8 cellular contexts compared by ENCODE assay signal in the genomic region with DNA sequence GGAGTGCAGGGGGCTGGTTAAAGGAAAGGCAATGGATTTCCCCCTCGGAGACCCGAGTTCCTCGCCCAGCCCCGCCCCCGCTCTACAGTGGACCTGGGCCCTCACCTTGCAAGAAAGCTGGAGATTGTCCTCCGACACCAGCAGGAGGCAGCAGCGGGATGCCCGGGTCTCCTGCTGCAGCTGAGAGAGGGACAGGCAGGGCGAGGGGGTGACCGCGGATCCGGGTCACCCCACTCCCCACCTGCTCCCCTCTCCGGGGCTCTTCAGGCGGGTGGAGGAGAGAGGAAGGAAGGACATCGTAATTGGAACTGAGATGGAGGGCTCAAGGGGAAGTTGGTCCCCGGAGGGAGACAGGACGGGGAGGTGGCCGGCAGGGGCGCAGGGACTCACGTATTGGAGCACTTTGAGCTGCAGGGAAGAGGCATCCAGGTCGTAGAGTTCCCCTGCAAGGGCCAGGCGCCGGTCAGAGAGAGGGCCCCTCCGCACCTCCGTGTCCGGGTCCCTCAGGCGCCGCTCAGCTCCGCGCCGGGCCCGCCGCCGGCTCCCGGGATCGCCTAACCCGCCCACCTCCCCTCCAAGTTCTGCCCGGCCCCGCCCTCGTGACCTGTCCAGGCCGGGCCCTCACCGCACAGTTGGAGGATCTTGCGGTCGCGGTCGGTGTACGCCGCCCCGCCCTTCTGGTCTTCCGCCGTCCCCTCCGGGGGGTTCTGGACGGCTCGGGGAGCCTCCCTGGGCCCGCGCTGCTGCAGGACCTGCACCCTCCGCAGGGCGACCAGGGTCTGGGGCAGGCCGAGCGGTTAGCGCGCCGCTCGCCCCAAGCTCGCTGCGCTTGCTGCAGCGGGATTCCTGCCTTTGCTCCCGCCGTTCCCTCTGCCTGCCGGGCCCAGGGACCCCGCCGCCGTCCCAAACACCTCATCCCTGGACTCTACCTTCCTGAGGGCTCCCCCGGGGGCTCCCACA.
DNase-seq lines count a peak whose midpoint lies in the region; ATAC-seq and TF ChIP-seq lines count a peak whose summit lies in the region.

No MANE protein-coding gene starts in this region.

- H3K27ac ChIP-seq in WERI-Rb-1 (no peak overlapping the region), tibial nerve (no peak overlapping the region)

- H3K36me3 ChIP-seq in WERI-Rb-1 (no peaks in the 10 kb centered on the region; the same call in 1 of the 2 replicates), mucosa of descending colon (ENCODE audit: low read depth) (no peaks in the 10 kb centered on the region), tibial nerve (no peaks in the 10 kb centered on the region)

- peak; percentile 82 for TF ChIP-seq CTCF in WERI-Rb-1 (IDR thresholded peaks at IDR 0.05; ENCODE audit: low read depth, low read length)
- no peak for TF ChIP-seq CTCF in mucosa of descending colon (IDR thresholded peaks at IDR 0.05)
- peak; percentile 15 to 48 (median 26) for TF ChIP-seq CTCF in tibial nerve (IDR thresholded peaks at IDR 0.05)

- H3K4me1 ChIP-seq in mucosa of descending colon (ENCODE audit: low read depth) (peaks cover 6% of the 10 kb centered on the region), tibial nerve (peaks cover 0 to 25% (median 11%) of the 10 kb centered on the region in 4 donors)

- TF ChIP-seq EP300 in tibial nerve (IDR thresholded peaks at IDR 0.05) = no peak

- H3K27me3 ChIP-seq in WERI-Rb-1 (ENCODE audit: insufficient read depth, low read depth, severe bottlenecking) (no peaks in the 10 kb centered on the region), tibial nerve (peaks cover 0 to 59% of the 10 kb centered on the region in 2 donors)

- H3K9me3 ChIP-seq in WERI-Rb-1 (ENCODE audit: severe bottlenecking) = no peaks in the 10 kb centered on the region
- no peaks in the 10 kb centered on the region for H3K9me3 ChIP-seq in mucosa of descending colon
- H3K9me3 ChIP-seq in tibial nerve = no peaks in the 10 kb centered on the region

- intact Hi-C loops in mucosa of descending colon (cut with DNase I, micrococcal nuclease) = loop anchor here (5.0 to 10.0 kb wide), 3 partner anchors 52 to 95 kb away; no protein-coding TSS in a partner anchor

- DNase-seq in activated gamma-delta T cell treated with Interleukin-2 at 50 U/mL for 16 hours (peak; percentile 41), activated gamma-delta T cell (lab: John Stamatoyannopoulos, UW) (no peak), WERI-Rb-1 (peak; percentile 76), dermis blood vessel endothelial cell (peak; percentile 45), mucosa of descending colon (peak; percentile 44 to 59 (median 56)), tibial nerve (ENCODE audit: low spot score in 2 of 2) (no peak)

- 14 to 16% methylated on average over 48 to 49 of the region's 74 CpGs for WGBS in tibial nerve, 2 donors

- no peak overlapping the region for H3K4me3 ChIP-seq in WERI-Rb-1 (ENCODE audit: low read depth, low read length)
- no peak overlapping the region for H3K4me3 ChIP-seq in mucosa of descending colon
- H3K4me3 ChIP-seq in tibial nerve = peak overlapping the region in 3 of 4 donors; percentile 14 to 36 (median 25)

- TF ChIP-seq POLR2A in tibial nerve (IDR thresholded peaks at IDR 0.05) = no peak

- peak; percentile 47 for ATAC-seq in mucosa of descending colon
- ATAC-seq in GM19395 (IDR thresholded peaks at IDR 0.05; ENCODE audit: unreplicated experiment) = no peak
- no peak for ATAC-seq in GM19351 (IDR thresholded peaks at IDR 0.05; ENCODE audit: unreplicated experiment)

Comparison
In these comparisons a context has a peak if more than half of its experiments do, and no peak if none do; other contexts are left out.
1. DNase-seq: peak in activated gamma-delta T cell treated with Interleukin-2 at 50 U/mL for 16 hours (single experiment), WERI-Rb-1 (single experiment), dermis blood vessel endothelial cell (single experiment) and mucosa of descending colon (3 of 3); none in activated gamma-delta T cell (single experiment) and tibial nerve (0 of 2).
2. H3K4me3 ChIP-seq: peak in tibial nerve (3 of 4); none in WERI-Rb-1 (single experiment) and mucosa of descending colon (single experiment).